In genomic region chr17:77433385-77434135, GRCh38 we compare ENCODE assay signal across 9 cellular contexts.
DNase-seq lines count a peak whose midpoint lies in the region; ATAC-seq and TF ChIP-seq lines count a peak whose summit lies in the region.
"Had no signal": no experiment of that assay in that cellular context is flagged by ENCODE, and none has a peak within 500 bp of the region (broad histone marks: within the 10 kb centered on the region; RNA-seq: fewer than 3 reads in every experiment).

No MANE protein-coding gene starts in this region.

- no peaks in the 10 kb centered on the region for H3K36me3 Mint-ChIP-seq in activated naive CD4-positive, alpha-beta T cell treated with anti-CD3 and anti-CD28 coated beads for 36 hours (ENCODE audit: low read depth)
- no peaks in the 10 kb centered on the region for H3K36me3 Mint-ChIP-seq in activated T-cell treated with anti-CD3 and anti-CD28 coated beads, Interleukin-2, amount 50 U/mL, for 4 hours (ENCODE audit: insufficient read depth)

- no peak overlapping the region for H3K9ac ChIP-seq in stomach smooth muscle (ENCODE audit: low read length in 2 of 2)

- H3K4me3 ChIP-seq in left ventricle myocardium inferior = peak overlapping the region; percentile 35
- peak overlapping the region; percentile 4 to 47 for H3K4me3 ChIP-seq in stomach smooth muscle (ENCODE audit: low read length in 2 of 2)

- H3K27ac Mint-ChIP-seq in activated naive CD4-positive, alpha-beta T cell treated with anti-CD3 and anti-CD28 coated beads for 36 hours = peak overlapping the region; percentile 92

- H3K36me3 ChIP-seq in left ventricle myocardium inferior = no peaks in the 10 kb centered on the region
- H3K36me3 ChIP-seq in stomach smooth muscle (ENCODE audit: control insufficient read depth in 2 of 2, insufficient read depth in 2 of 2, low read length in 2 of 2) = peaks cover 0 to 3% of the 10 kb centered on the region in 2 donors

- intact Hi-C loops in activated naive CD4-positive, alpha-beta T cell treated with anti-CD3 and anti-CD28 coated beads for 36 hours (cut with micrococcal nuclease) = loop anchor here (1.0 to 2.0 kb wide), 3 partner anchors 8 to 109 kb away; no protein-coding TSS in a partner anchor
- intact Hi-C loops in left ventricle myocardium inferior (cut with micrococcal nuclease) = loop anchor here (5.0 kb wide), 1 partner anchor 59 kb away; no protein-coding TSS in a partner anchor

- H3K27me3 ChIP-seq in left ventricle myocardium inferior (ENCODE audit: low read depth) (no peaks in the 10 kb centered on the region), stomach smooth muscle (ENCODE audit: control insufficient read depth in 1 of 2, insufficient read depth in 2 of 2, low read length in 2 of 2) (no peaks in the 10 kb centered on the region)

- DNase-seq in activated naive CD4-positive, alpha-beta T cell treated with anti-CD3 and anti-CD28 coated beads for 36 hours = peak; percentile 75
- DNase-seq in activated naive CD4-positive, alpha-beta T cell treated with Interleukin-2 at 50 U/mL for 16 hours = no peak
- peak; percentile 33 for DNase-seq in activated T-cell treated with anti-CD3 and anti-CD28 coated beads, Interleukin-2, amount 50 U/mL, for 4 hours
- peak; percentile 67 for DNase-seq in left ventricle myocardium inferior
- no peak for DNase-seq in NCI-H1694 treated with DMSO at 0.1 percent for 48 hours (lab: John Stamatoyannopoulos, UW)
- DNase-seq in NCI-H748 treated with DMSO at 0.1 percent for 48 hours (lab: John Stamatoyannopoulos, UW) = no peak

- H3K27ac ChIP-seq in left ventricle myocardium inferior (replicated peaks) (peak overlapping the region; percentile 76), stomach smooth muscle (ENCODE audit: low read length) (peak overlapping the region; percentile 49)
- H3K27ac ChIP-seq: C4-2B had no signal

- H3K27me3 Mint-ChIP-seq in activated naive CD4-positive, alpha-beta T cell treated with anti-CD3 and anti-CD28 coated beads for 36 hours (ENCODE audit: low read depth) = no peaks in the 10 kb centered on the region
- no peaks in the 10 kb centered on the region for H3K27me3 Mint-ChIP-seq in activated T-cell treated with anti-CD3 and anti-CD28 coated beads, Interleukin-2, amount 50 U/mL, for 4 hours (ENCODE audit: low read depth)

- TF ChIP-seq CTCF in left ventricle myocardium inferior (IDR thresholded peaks at IDR 0.05; ENCODE audit: borderline replicate concordance) = no peak

- H3K4me1 ChIP-seq in left ventricle myocardium inferior = peaks cover 98% of the 10 kb centered on the region
- H3K4me1 ChIP-seq in stomach smooth muscle (ENCODE audit: control insufficient read depth, insufficient read depth, low read length) = peaks cover 89% of the 10 kb centered on the region

- CTCF ChIA-PET in activated naive CD4-positive, alpha-beta T cell treated with anti-CD3 and anti-CD28 coated beads for 36 hours (lab: Charles Lee) = interaction anchor here (1.0 to 2.8 kb wide), 5 partner anchors 11 to 61 kb away, joined by 3 to 14 read pairs (median 6); no protein-coding TSS in a partner anchor

- ATAC-seq in activated T-cell treated with anti-CD3 and anti-CD28 coated beads, Interleukin-2, amount 50 U/mL, for 4 hours = peak; percentile 62 to 68
- no peak for ATAC-seq in GM18870 (IDR thresholded peaks at IDR 0.05; ENCODE audit: unreplicated experiment)

- peak overlapping the region; percentile 80 for H3K4me3 Mint-ChIP-seq in activated naive CD4-positive, alpha-beta T cell treated with anti-CD3 and anti-CD28 coated beads for 36 hours
- H3K4me3 Mint-ChIP-seq in activated T-cell treated with anti-CD3 and anti-CD28 coated beads, Interleukin-2, amount 50 U/mL, for 4 hours = peak overlapping the region; percentile 79

- H3K4me1 Mint-ChIP-seq in activated naive CD4-positive, alpha-beta T cell treated with anti-CD3 and anti-CD28 coated beads for 36 hours (ENCODE audit: low read depth) = peaks cover 94% of the 10 kb centered on the region
- peaks cover 87% of the 10 kb centered on the region for H3K4me1 Mint-ChIP-seq in activated T-cell treated with anti-CD3 and anti-CD28 coated beads, Interleukin-2, amount 50 U/mL, for 4 hours (ENCODE audit: low read depth)

- H3K9me3 Mint-ChIP-seq in activated naive CD4-positive, alpha-beta T cell treated with anti-CD3 and anti-CD28 coated beads for 36 hours = no peaks in the 10 kb centered on the region
- no peaks in the 10 kb centered on the region for H3K9me3 Mint-ChIP-seq in activated T-cell treated with anti-CD3 and anti-CD28 coated beads, Interleukin-2, amount 50 U/mL, for 4 hours

- H3K9me3 ChIP-seq in left ventricle myocardium inferior (replicated peaks) = no peaks in the 10 kb centered on the region
- no peaks in the 10 kb centered on the region for H3K9me3 ChIP-seq in stomach smooth muscle (ENCODE audit: control insufficient read depth in 2 of 2, low read length in 2 of 2)

Comparison
In these comparisons a context has a peak if more than half of its experiments do, and no peak if none do; other contexts are left out.
1. DNase-seq: peak in activated naive CD4-positive, alpha-beta T cell treated with anti-CD3 and anti-CD28 coated beads for 36 hours (single experiment), activated T-cell treated with anti-CD3 and anti-CD28 coated beads, Interleukin-2, amount 50 U/mL, for 4 hours (single experiment) and left ventricle myocardium inferior (single experiment); none in activated naive CD4-positive, alpha-beta T cell treated with Interleukin-2 at 50 U/mL for 16 hours (single experiment), NCI-H1694 treated with DMSO at 0.1 percent for 48 hours (single experiment) and NCI-H748 treated with DMSO at 0.1 percent for 48 hours (single experiment).